In genomic region chr3:5195605-5196004, GRCh38 we compare ENCODE assay signal across 8 cellular contexts. TPM values are rescaled to one million over a fixed set of nuclear protein-coding genes. Genes with fewer than 3 reads are reported as not detected.
A peak's percentile ranks its signal among the peaks of the same experiment; 100 is the strongest.
DNase-seq lines count a peak whose midpoint lies in the region; ATAC-seq and TF ChIP-seq lines count a peak whose summit lies in the region.

No MANE protein-coding gene starts in this region.

- intact Hi-C loops in Right ventricle myocardium superior (cut with DNase I) (no loop called here), left ventricle myocardium inferior (cut with micrococcal nuclease) (no loop called here)

- no peak overlapping the region for H3K4me3 ChIP-seq in right atrium auricular region
- H3K4me3 ChIP-seq in left ventricle myocardium inferior, result no peak overlapping the region
- no peak overlapping the region for H3K4me3 ChIP-seq in upper lobe of left lung

- TF ChIP-seq POLR2A in upper lobe of left lung (IDR thresholded peaks at IDR 0.05), result no peak

- 38 to 55% methylated on average over 2 of the region's 2 CpGs for WGBS in upper lobe of left lung, 2 donors

- TF ChIP-seq CTCF in right atrium auricular region (IDR thresholded peaks at IDR 0.05) (no peak), left ventricle myocardium inferior (IDR thresholded peaks at IDR 0.05; ENCODE audit: borderline replicate concordance) (no peak), upper lobe of left lung (IDR thresholded peaks at IDR 0.05) (no peak)

- H3K4me1 ChIP-seq in right atrium auricular region (peaks cover 0 to 20% of the 10 kb centered on the region in 2 donors), left ventricle myocardium inferior (peaks cover 47% of the 10 kb centered on the region), upper lobe of left lung (peaks cover 66 to 77% (median 73%) of the 10 kb centered on the region in 4 donors)

- H3K27me3 ChIP-seq in right atrium auricular region, result no peaks in the 10 kb centered on the region
- no peaks in the 10 kb centered on the region for H3K27me3 ChIP-seq in left ventricle myocardium inferior (ENCODE audit: low read depth)
- H3K27me3 ChIP-seq in upper lobe of left lung, result no peaks in the 10 kb centered on the region

- TF ChIP-seq EP300 in upper lobe of left lung (IDR thresholded peaks at IDR 0.05), result no peak

- DNase-seq in Right ventricle myocardium superior (no peak), right atrium auricular region (ENCODE audit: low spot score) (no peak), T-helper 22 cell (ENCODE audit: low read depth) (peak; percentile 17), left ventricle myocardium inferior (no peak), upper lobe of left lung (peak in 1 of 2 donors; percentile 72), NCI-H1048 (lab: John Stamatoyannopoulos, UW) (no peak)

- no peak overlapping the region for H3K27ac ChIP-seq in right atrium auricular region
- H3K27ac ChIP-seq in left ventricle myocardium inferior (replicated peaks), result peak overlapping the region; percentile 2
- peak overlapping the region; percentile 36 to 77 (median 61) for H3K27ac ChIP-seq in upper lobe of left lung

- H3K9me3 ChIP-seq in right atrium auricular region (no peaks in the 10 kb centered on the region), left ventricle myocardium inferior (replicated peaks) (no peaks in the 10 kb centered on the region), upper lobe of left lung (no peaks in the 10 kb centered on the region)

- H3K36me3 ChIP-seq in right atrium auricular region (peaks cover 22% of the 10 kb centered on the region), left ventricle myocardium inferior (peaks cover 29% of the 10 kb centered on the region), upper lobe of left lung (peaks cover 4 to 21% (median 13%) of the 10 kb centered on the region in 4 donors)

- ATAC-seq in Right ventricle myocardium superior (ENCODE audit: poor library complexity) (peak; percentile 48), upper lobe of left lung (ENCODE audit: low FRiP score in 2 of 2) (peak; percentile 76 to 78), GM21526 (IDR thresholded peaks at IDR 0.05; ENCODE audit: low FRiP score, unreplicated experiment) (no peak), GM19023 (IDR thresholded peaks at IDR 0.05; ENCODE audit: unreplicated experiment) (no peak)

RNA-seq across cellular contexts. Expression of gene EDEM1, which starts 8.1 kb away (rescaled TPM):
- total RNA-seq in Right ventricle myocardium superior (7.4 TPM), right atrium auricular region (10 to 100 TPM in 1 of 2 donors, 1 to 10 TPM in 1; 8.1 to 11.2 TPM), left ventricle myocardium inferior (7.9 TPM), upper lobe of left lung (100 to 1,000 TPM in 4 of 6 donors, 10 to 100 TPM in 2; 84.5 to 307 (median 146) TPM)

Comparison
In these comparisons a context has a peak if more than half of its experiments do, and no peak if none do; other contexts are left out.
1. H3K27ac ChIP-seq: peak in left ventricle myocardium inferior (single experiment) and upper lobe of left lung (4 of 4); none in right atrium auricular region (0 of 2).
2. ATAC-seq: peak in Right ventricle myocardium superior (single experiment) and upper lobe of left lung (2 of 2); none in GM21526 (single experiment) and GM19023 (single experiment).